1 cellular context compared by ENCODE assay signal in the genomic region with DNA sequence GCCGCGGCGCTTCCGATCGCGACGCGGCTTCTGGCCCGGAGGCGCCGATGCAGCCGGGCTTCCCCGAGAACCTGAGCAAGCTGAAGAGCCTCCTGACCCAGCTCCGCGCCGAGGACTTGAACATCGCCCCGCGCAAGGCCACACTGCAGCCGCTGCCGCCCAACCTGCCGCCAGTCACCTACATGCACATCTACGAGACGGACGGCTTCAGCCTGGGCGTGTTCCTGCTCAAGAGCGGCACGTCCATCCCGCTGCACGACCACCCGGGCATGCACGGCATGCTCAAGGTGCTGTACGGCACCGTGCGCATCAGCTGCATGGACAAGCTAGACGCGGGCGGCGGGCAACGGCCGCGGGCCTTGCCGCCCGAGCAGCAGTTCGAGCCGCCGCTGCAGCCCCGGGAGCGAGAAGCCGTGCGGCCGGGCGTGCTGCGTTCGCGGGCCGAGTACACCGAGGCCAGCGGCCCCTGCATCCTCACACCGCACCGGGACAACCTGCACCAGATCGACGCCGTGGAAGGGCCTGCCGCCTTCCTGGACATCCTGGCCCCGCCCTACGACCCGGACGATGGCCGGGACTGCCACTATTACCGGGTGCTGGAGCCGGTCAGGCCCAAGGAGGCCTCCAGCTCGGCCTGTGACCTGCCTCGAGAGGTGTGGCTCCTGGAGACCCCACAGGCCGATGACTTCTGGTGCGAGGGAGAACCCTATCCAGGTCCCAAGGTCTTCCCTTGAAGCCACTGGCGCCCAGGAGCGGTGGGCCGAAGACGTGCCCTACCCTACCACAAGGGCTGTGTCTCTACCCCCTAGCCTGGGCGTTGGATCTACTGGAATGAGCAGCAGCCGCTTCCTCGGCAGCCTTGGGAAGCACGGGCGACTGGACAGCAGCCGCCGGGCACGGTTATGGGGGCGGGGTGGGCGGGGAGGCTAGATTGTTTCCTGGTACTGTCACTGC.
TF ChIP-seq lines count a peak whose summit lies in the region.

No MANE protein-coding gene starts in this region.

TF ChIP-seq in HEK293, 187 proteins besides CTCF, POLR2A, EP300 and RAD21 (continued from another document and continues in another):
- TF ChIP-seq ZBTB49 (tag by site-specific recombination; IDR thresholded peaks at IDR 0.05; ENCODE audit: low read depth) (no peak), ZNF510 (tag by site-specific recombination; IDR thresholded peaks at IDR 0.05; ENCODE audit: insufficient replicate concordance) (no peak), ZNF157 (tag by site-specific recombination; IDR thresholded peaks at IDR 0.05) (no peak), ZNF274 (IDR thresholded peaks at IDR 0.05; ENCODE audit: low read length) (no peak), ZNF274 (tag by site-specific recombination; IDR thresholded peaks at IDR 0.05; ENCODE audit: borderline replicate concordance) (no peak), ZNF747 (tag by site-specific recombination; IDR thresholded peaks at IDR 0.05) (no peak), ZNF785 (tag by site-specific recombination; IDR thresholded peaks at IDR 0.05) (no peak), ZNF76 (tag by site-specific recombination; IDR thresholded peaks at IDR 0.05; ENCODE audit: borderline replicate concordance, low read depth) (no peak), EGR2 (tag by site-specific recombination; IDR thresholded peaks at IDR 0.05; ENCODE audit: low read depth) (no peak), ZNF335 (tag by site-specific recombination; conservative IDR thresholded peaks at IDR 0.05) (no peak), RBAK (tag by site-specific recombination; IDR thresholded peaks at IDR 0.05) (no peak), ZSCAN30 (tag by site-specific recombination; IDR thresholded peaks at IDR 0.05) (no peak), ZNF292 (tag by site-specific recombination; IDR thresholded peaks at IDR 0.05; ENCODE audit: borderline replicate concordance, low read depth) (no peak), GLIS1 (tag by site-specific recombination; IDR thresholded peaks at IDR 0.05) (peak; percentile 9; the same call in 1 of the 2 replicates), ZNF624 (tag by site-specific recombination; IDR thresholded peaks at IDR 0.05) (no peak), ZNF843 (tag by site-specific recombination; IDR thresholded peaks at IDR 0.05) (no peak), SCRT1 (tag by site-specific recombination; IDR thresholded peaks at IDR 0.05; ENCODE audit: borderline replicate concordance) (no peak), ZNF10 (tag by site-specific recombination; IDR thresholded peaks at IDR 0.05) (no peak), ZNF202 (tag by site-specific recombination; IDR thresholded peaks at IDR 0.05; ENCODE audit: borderline replicate concordance) (no peak), SP7 (tag by site-specific recombination; IDR thresholded peaks at IDR 0.05) (no peak), MEIS1 (CRISPR knock-in tag; IDR thresholded peaks at IDR 0.05; ENCODE audit: borderline replicate concordance) (no peak), ZNF658 (tag by site-specific recombination; IDR thresholded peaks at IDR 0.05) (no peak), WT1 (tag by site-specific recombination; IDR thresholded peaks at IDR 0.05) (no peak), ZNF266 (tag by site-specific recombination; IDR thresholded peaks at IDR 0.05; ENCODE audit: low read depth) (no peak), PRDM1 (tag by site-specific recombination; IDR thresholded peaks at IDR 0.05) (no peak), HOXD13 (CRISPR knock-in tag; IDR thresholded peaks at IDR 0.05; ENCODE audit: borderline replicate concordance) (no peak), ZNF664 (tag by site-specific recombination; IDR thresholded peaks at IDR 0.05) (no peak), ZNF391 (tag by site-specific recombination; IDR thresholded peaks at IDR 0.05; ENCODE audit: borderline replicate concordance, low read depth) (no peak), ZBTB7A (tag by site-specific recombination; IDR thresholded peaks at IDR 0.05; ENCODE audit: low read depth) (peak; percentile 26; the same call in 1 of the 2 replicates), ZXDB (tag by site-specific recombination; IDR thresholded peaks at IDR 0.05) (0 out of 2 replicates have a peak, but pooled peaks have one; percentile 15), ZNF768 (tag by site-specific recombination; IDR thresholded peaks at IDR 0.05) (no peak), ZNF433 (tag by site-specific recombination; IDR thresholded peaks at IDR 0.05; ENCODE audit: low read depth) (no peak), ZNF555 (tag by site-specific recombination; conservative IDR thresholded peaks at IDR 0.05) (no peak), ZNF561 (tag by site-specific recombination; IDR thresholded peaks at IDR 0.05; ENCODE audit: borderline replicate concordance) (no peak), ZNF16 (tag by site-specific recombination; IDR thresholded peaks at IDR 0.05; ENCODE audit: low read depth) (no peak), KLF16 (tag by site-specific recombination; IDR thresholded peaks at IDR 0.05) (peak; percentile 26; the same call in 1 of the 2 replicates), ZBTB20 (tag by site-specific recombination; IDR thresholded peaks at IDR 0.05) (peak; percentile 66), ZNF707 (tag by site-specific recombination; IDR thresholded peaks at IDR 0.05) (no peak), ZNF48 (tag by site-specific recombination; IDR thresholded peaks at IDR 0.05) (no peak), ZNF146 (tag by site-specific recombination; IDR thresholded peaks at IDR 0.05) (no peak), SETDB1 (IDR thresholded peaks at IDR 0.05; ENCODE audit: insufficient read length, low read length) (no peak), ZSCAN23 (tag by site-specific recombination; IDR thresholded peaks at IDR 0.05) (no peak), ZNF341 (tag by site-specific recombination; IDR thresholded peaks at IDR 0.05; ENCODE audit: low read depth) (no peak), ZNF280C (tag by site-specific recombination; IDR thresholded peaks at IDR 0.05) (no peak), ZNF19 (tag by site-specific recombination; IDR thresholded peaks at IDR 0.05; ENCODE audit: low read depth) (no peak), KLF17 (tag by site-specific recombination; IDR thresholded peaks at IDR 0.05) (no peak), ZNF211 (tag by site-specific recombination; IDR thresholded peaks at IDR 0.05; ENCODE audit: low read depth) (no peak), ZNF660 (tag by site-specific recombination; IDR thresholded peaks at IDR 0.05) (no peak), ZNF174 (tag by site-specific recombination; IDR thresholded peaks at IDR 0.05) (no peak)
- TF ChIP-seq, protein P1, sequence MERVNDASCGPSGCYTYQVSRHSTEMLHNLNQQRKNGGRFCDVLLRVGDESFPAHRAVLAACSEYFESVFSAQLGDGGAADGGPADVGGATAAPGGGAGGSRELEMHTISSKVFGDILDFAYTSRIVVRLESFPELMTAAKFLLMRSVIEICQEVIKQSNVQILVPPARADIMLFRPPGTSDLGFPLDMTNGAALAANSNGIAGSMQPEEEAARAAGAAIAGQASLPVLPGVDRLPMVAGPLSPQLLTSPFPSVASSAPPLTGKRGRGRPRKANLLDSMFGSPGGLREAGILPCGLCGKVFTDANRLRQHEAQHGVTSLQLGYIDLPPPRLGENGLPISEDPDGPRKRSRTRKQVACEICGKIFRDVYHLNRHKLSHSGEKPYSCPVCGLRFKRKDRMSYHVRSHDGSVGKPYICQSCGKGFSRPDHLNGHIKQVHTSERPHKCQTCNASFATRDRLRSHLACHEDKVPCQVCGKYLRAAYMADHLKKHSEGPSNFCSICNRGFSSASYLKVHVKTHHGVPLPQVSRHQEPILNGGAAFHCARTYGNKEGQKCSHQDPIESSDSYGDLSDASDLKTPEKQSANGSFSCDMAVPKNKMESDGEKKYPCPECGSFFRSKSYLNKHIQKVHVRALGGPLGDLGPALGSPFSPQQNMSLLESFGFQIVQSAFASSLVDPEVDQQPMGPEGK (tag by site-specific recombination; IDR thresholded peaks at IDR 0.05) = no peak
- TF ChIP-seq, protein P2, sequence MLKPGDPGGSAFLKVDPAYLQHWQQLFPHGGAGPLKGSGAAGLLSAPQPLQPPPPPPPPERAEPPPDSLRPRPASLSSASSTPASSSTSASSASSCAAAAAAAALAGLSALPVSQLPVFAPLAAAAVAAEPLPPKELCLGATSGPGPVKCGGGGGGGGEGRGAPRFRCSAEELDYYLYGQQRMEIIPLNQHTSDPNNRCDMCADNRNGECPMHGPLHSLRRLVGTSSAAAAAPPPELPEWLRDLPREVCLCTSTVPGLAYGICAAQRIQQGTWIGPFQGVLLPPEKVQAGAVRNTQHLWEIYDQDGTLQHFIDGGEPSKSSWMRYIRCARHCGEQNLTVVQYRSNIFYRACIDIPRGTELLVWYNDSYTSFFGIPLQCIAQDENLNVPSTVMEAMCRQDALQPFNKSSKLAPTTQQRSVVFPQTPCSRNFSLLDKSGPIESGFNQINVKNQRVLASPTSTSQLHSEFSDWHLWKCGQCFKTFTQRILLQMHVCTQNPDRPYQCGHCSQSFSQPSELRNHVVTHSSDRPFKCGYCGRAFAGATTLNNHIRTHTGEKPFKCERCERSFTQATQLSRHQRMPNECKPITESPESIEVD (tag by site-specific recombination; IDR thresholded peaks at IDR 0.05) = no peak
- TF ChIP-seq, protein P3, sequence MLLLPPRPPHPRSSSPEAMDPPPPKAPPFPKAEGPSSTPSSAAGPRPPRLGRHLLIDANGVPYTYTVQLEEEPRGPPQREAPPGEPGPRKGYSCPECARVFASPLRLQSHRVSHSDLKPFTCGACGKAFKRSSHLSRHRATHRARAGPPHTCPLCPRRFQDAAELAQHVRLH (tag by site-specific recombination; IDR thresholded peaks at IDR 0.05) = no peak
- TF ChIP-seq, protein P4, sequence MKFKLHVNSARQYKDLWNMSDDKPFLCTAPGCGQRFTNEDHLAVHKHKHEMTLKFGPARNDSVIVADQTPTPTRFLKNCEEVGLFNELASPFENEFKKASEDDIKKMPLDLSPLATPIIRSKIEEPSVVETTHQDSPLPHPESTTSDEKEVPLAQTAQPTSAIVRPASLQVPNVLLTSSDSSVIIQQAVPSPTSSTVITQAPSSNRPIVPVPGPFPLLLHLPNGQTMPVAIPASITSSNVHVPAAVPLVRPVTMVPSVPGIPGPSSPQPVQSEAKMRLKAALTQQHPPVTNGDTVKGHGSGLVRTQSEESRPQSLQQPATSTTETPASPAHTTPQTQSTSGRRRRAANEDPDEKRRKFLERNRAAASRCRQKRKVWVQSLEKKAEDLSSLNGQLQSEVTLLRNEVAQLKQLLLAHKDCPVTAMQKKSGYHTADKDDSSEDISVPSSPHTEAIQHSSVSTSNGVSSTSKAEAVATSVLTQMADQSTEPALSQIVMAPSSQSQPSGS (tag by site-specific recombination; IDR thresholded peaks at IDR 0.05; ENCODE audit: low read depth) = no peak
- TF ChIP-seq, protein P5, sequence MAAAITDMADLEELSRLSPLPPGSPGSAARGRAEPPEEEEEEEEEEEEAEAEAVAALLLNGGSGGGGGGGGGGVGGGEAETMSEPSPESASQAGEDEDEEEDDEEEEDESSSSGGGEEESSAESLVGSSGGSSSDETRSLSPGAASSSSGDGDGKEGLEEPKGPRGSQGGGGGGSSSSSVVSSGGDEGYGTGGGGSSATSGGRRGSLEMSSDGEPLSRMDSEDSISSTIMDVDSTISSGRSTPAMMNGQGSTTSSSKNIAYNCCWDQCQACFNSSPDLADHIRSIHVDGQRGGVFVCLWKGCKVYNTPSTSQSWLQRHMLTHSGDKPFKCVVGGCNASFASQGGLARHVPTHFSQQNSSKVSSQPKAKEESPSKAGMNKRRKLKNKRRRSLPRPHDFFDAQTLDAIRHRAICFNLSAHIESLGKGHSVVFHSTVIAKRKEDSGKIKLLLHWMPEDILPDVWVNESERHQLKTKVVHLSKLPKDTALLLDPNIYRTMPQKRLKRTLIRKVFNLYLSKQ (tag by site-specific recombination; IDR thresholded peaks at IDR 0.05; ENCODE audit: borderline replicate concordance) = no peak
